ENCODE assay signal across 11 cellular contexts in genomic region chr6:11731423-11731822, GRCh38. TPM values are rescaled to one million over a fixed set of nuclear protein-coding genes. Genes with fewer than 3 reads are reported as not detected.
DNase-seq lines count a peak whose midpoint lies in the region; ATAC-seq and TF ChIP-seq lines count a peak whose summit lies in the region.
"Had no signal": no experiment of that assay in that cellular context is flagged by ENCODE, and none has a peak within 500 bp of the region (broad histone marks: within the 10 kb centered on the region; RNA-seq: fewer than 3 reads in every experiment).

No MANE protein-coding gene starts in this region.

- TF ChIP-seq CTCF in tibial artery (IDR thresholded peaks at IDR 0.05) (no peak), HFFc6 (IDR thresholded peaks at IDR 0.05) (no peak)

- H3K4me2 ChIP-seq in mesenchymal stem cell (ENCODE audit: low read length, poor library complexity, severe bottlenecking), result no peak overlapping the region

- no peak overlapping the region for H2BK12ac ChIP-seq in mesenchymal stem cell (ENCODE audit: low read length in 2 of 2)

- peaks cover 61% of the 10 kb centered on the region for H3K4me1 Mint-ChIP-seq in activated naive CD4-positive, alpha-beta T cell treated with anti-CD3 and anti-CD28 coated beads, Interleukin-2, amount 10 ng/mL, durations not matched to agents 7 days and 5 days
- H3K4me1 Mint-ChIP-seq in activated T-helper 2 cell treated with anti-CD3 and anti-CD28 coated beads, Interferon-gamma antibody, Interleukin-2, Interleukin-4, amounts not matched to agents 10 μg/mL and 5 μg/mL and 100 μg/mL, durations not matched to agents 14 hours and 24 hours and 36 hours (ENCODE audit: low read depth), result peaks cover 60% of the 10 kb centered on the region
- H3K4me1 Mint-ChIP-seq in HFFc6 (ENCODE audit: low read depth), result no peaks in the 10 kb centered on the region

- no peak overlapping the region for H3K18ac ChIP-seq in mesenchymal stem cell (ENCODE audit: low read depth in 1 of 2, low read length in 2 of 2)

- no peak overlapping the region for H2AK5ac ChIP-seq in mesenchymal stem cell (ENCODE audit: low read length, severe bottlenecking)

- peaks cover 13 to 17% of the 10 kb centered on the region in 2 donors for H3K9me3 Mint-ChIP-seq in activated naive CD4-positive, alpha-beta T cell treated with anti-CD3 and anti-CD28 coated beads, Interleukin-2, amount 50 U/mL, for 72 hours
- peaks cover 3% of the 10 kb centered on the region for H3K9me3 Mint-ChIP-seq in activated naive CD4-positive, alpha-beta T cell treated with anti-CD3 and anti-CD28 coated beads, Interleukin-2, amount 10 ng/mL, durations not matched to agents 7 days and 5 days
- no peaks in the 10 kb centered on the region for H3K9me3 Mint-ChIP-seq in activated T-helper 2 cell treated with anti-CD3 and anti-CD28 coated beads, Interferon-gamma antibody, Interleukin-2, Interleukin-4, amounts not matched to agents 10 μg/mL and 5 μg/mL and 100 μg/mL, durations not matched to agents 14 hours and 24 hours and 36 hours
- H3K9me3 Mint-ChIP-seq in HFFc6, result no peaks in the 10 kb centered on the region
- H3K9me3 Mint-ChIP-seq: IgD-negative memory B cell had no signal

- DNase-seq in activated naive CD4-positive, alpha-beta T cell treated with anti-CD3 and anti-CD28 coated beads, Interleukin-2, amount 50 U/mL, for 72 hours (ENCODE audit: low spot score in 2 of 2), result no peak
- DNase-seq in activated naive CD4-positive, alpha-beta T cell treated with anti-CD3 and anti-CD28 coated beads, Interleukin-2, amount 10 ng/mL, durations not matched to agents 7 days and 5 days, result no peak
- no peak for DNase-seq in activated T-helper 2 cell treated with anti-CD3 and anti-CD28 coated beads, Interferon-gamma antibody, Interleukin-2, Interleukin-4, amounts not matched to agents 10 μg/mL and 5 μg/mL and 100 μg/mL, durations not matched to agents 14 hours and 24 hours and 36 hours (ENCODE audit: low spot score)
- DNase-seq in mesenchymal stem cell (peak; percentile 33), tibial artery (no peak), KG1 (lab: John Stamatoyannopoulos, UW) (no peak), HFFc6 (no peak), SW480 (ENCODE audit: low spot score) (no peak)

- ATAC-seq in activated naive CD4-positive, alpha-beta T cell treated with anti-CD3 and anti-CD28 coated beads, Interleukin-2, amount 50 U/mL, for 72 hours, result no peak

- no peak overlapping the region for H3K23ac ChIP-seq in mesenchymal stem cell (ENCODE audit: low read length in 2 of 2)

- peak overlapping the region in 1 of 2 experiments; percentile 3 for H3K4me3 ChIP-seq in mesenchymal stem cell (ENCODE audit: insufficient read depth in 1 of 2, low read depth in 1 of 2, low read length in 2 of 2)
- H3K4me3 ChIP-seq in tibial artery, result peak overlapping the region in 1 of 2 donors; percentile 1

- no peaks in the 10 kb centered on the region for H3K27me3 Mint-ChIP-seq in activated naive CD4-positive, alpha-beta T cell treated with anti-CD3 and anti-CD28 coated beads, Interleukin-2, amount 10 ng/mL, durations not matched to agents 7 days and 5 days
- H3K27me3 Mint-ChIP-seq in activated T-helper 2 cell treated with anti-CD3 and anti-CD28 coated beads, Interferon-gamma antibody, Interleukin-2, Interleukin-4, amounts not matched to agents 10 μg/mL and 5 μg/mL and 100 μg/mL, durations not matched to agents 14 hours and 24 hours and 36 hours (ENCODE audit: low read depth), result peaks cover 5% of the 10 kb centered on the region
- H3K27me3 Mint-ChIP-seq in HFFc6 (ENCODE audit: insufficient read depth), result peaks cover 6% of the 10 kb centered on the region

- CTCF ChIA-PET in activated naive CD4-positive, alpha-beta T cell treated with anti-CD3 and anti-CD28 coated beads, Interleukin-2, amount 10 ng/mL, durations not matched to agents 7 days and 5 days (lab: Charles Lee), result interaction anchor here (0.6 to 1.8 kb wide), 7 partner anchors 9 to 277 kb away, joined by 3 to 6 read pairs (median 3); no protein-coding TSS in a partner anchor

- no peak overlapping the region for H3K14ac ChIP-seq in mesenchymal stem cell (ENCODE audit: low read length in 2 of 2)

- H2BK15ac ChIP-seq in mesenchymal stem cell (ENCODE audit: low read depth, poor library complexity, severe bottlenecking), result no peak overlapping the region

- H3K27ac ChIP-seq in mesenchymal stem cell (ENCODE audit: low read length, poor library complexity, severe bottlenecking) (no peak overlapping the region), tibial artery (peak overlapping the region; percentile 76 to 77)
- H3K27ac ChIP-seq: epithelial cell of prostate had no signal

- H3K4me3 Mint-ChIP-seq in activated naive CD4-positive, alpha-beta T cell treated with anti-CD3 and anti-CD28 coated beads, Interleukin-2, amount 10 ng/mL, durations not matched to agents 7 days and 5 days, result no peak overlapping the region
- H3K4me3 Mint-ChIP-seq in activated T-helper 2 cell treated with anti-CD3 and anti-CD28 coated beads, Interferon-gamma antibody, Interleukin-2, Interleukin-4, amounts not matched to agents 10 μg/mL and 5 μg/mL and 100 μg/mL, durations not matched to agents 14 hours and 24 hours and 36 hours (ENCODE audit: low read depth), result no peak overlapping the region
- H3K4me3 Mint-ChIP-seq in HFFc6, result no peak overlapping the region

- H3K27ac Mint-ChIP-seq in activated naive CD4-positive, alpha-beta T cell treated with anti-CD3 and anti-CD28 coated beads, Interleukin-2, amount 50 U/mL, for 72 hours, result peak overlapping the region; percentile 88 to 93
- H3K27ac Mint-ChIP-seq in activated naive CD4-positive, alpha-beta T cell treated with anti-CD3 and anti-CD28 coated beads, Interleukin-2, amount 10 ng/mL, durations not matched to agents 7 days and 5 days, result no peak overlapping the region
- peak overlapping the region; percentile 73 for H3K27ac Mint-ChIP-seq in activated T-helper 2 cell treated with anti-CD3 and anti-CD28 coated beads, Interferon-gamma antibody, Interleukin-2, Interleukin-4, amounts not matched to agents 10 μg/mL and 5 μg/mL and 100 μg/mL, durations not matched to agents 14 hours and 24 hours and 36 hours
- H3K27ac Mint-ChIP-seq in HFFc6, result no peak overlapping the region
- H3K27ac Mint-ChIP-seq: IgD-negative memory B cell had no signal

- H3K79me1 ChIP-seq in mesenchymal stem cell (replicated peaks; ENCODE audit: low read length, poor library complexity, severe bottlenecking), result no peaks in the 10 kb centered on the region

- H3K4me1 ChIP-seq in mesenchymal stem cell (ENCODE audit: control insufficient read depth, insufficient read depth, low read depth, low read length), result peaks cover 1% of the 10 kb centered on the region
- H3K4me1 ChIP-seq in tibial artery, result peaks cover 0 to 23% (median 21%) of the 10 kb centered on the region in 4 donors

- H3K36me3 ChIP-seq in mesenchymal stem cell (ENCODE audit: control insufficient read depth in 1 of 2, insufficient read depth in 2 of 2, low read depth in 1 of 2, low read length in 2 of 2) (peaks cover 0 to 51% of the 10 kb centered on the region in 2 experiments), tibial artery (no peaks in the 10 kb centered on the region)

- peak overlapping the region; percentile 48 for H3K9ac ChIP-seq in mesenchymal stem cell (ENCODE audit: low read length)

- peaks cover 31 to 38% of the 10 kb centered on the region in 2 donors for H3K36me3 Mint-ChIP-seq in activated naive CD4-positive, alpha-beta T cell treated with anti-CD3 and anti-CD28 coated beads, Interleukin-2, amount 50 U/mL, for 72 hours
- peaks cover 5% of the 10 kb centered on the region for H3K36me3 Mint-ChIP-seq in activated naive CD4-positive, alpha-beta T cell treated with anti-CD3 and anti-CD28 coated beads, Interleukin-2, amount 10 ng/mL, durations not matched to agents 7 days and 5 days
- no peaks in the 10 kb centered on the region for H3K36me3 Mint-ChIP-seq in activated T-helper 2 cell treated with anti-CD3 and anti-CD28 coated beads, Interferon-gamma antibody, Interleukin-2, Interleukin-4, amounts not matched to agents 10 μg/mL and 5 μg/mL and 100 μg/mL, durations not matched to agents 14 hours and 24 hours and 36 hours (ENCODE audit: low read depth)
- no peaks in the 10 kb centered on the region for H3K36me3 Mint-ChIP-seq in HFFc6 (ENCODE audit: low read depth)
- H3K36me3 Mint-ChIP-seq: naive B cell had no signal

- H3K9me3 ChIP-seq in mesenchymal stem cell (ENCODE audit: control insufficient read depth, low read length), result no peaks in the 10 kb centered on the region
- H3K9me3 ChIP-seq in tibial artery, result no peaks in the 10 kb centered on the region

- H4K8ac ChIP-seq in mesenchymal stem cell (ENCODE audit: low read length), result no peak overlapping the region

- H2AFZ ChIP-seq in mesenchymal stem cell (ENCODE audit: low read depth, low read length), result no peak overlapping the region

- intact Hi-C loops in activated T-helper 2 cell treated with anti-CD3 and anti-CD28 coated beads, Interferon-gamma antibody, Interleukin-2, Interleukin-4, amounts not matched to agents 10 μg/mL and 5 μg/mL and 100 μg/mL, durations not matched to agents 14 hours and 24 hours and 36 hours (cut with micrococcal nuclease), result no loop called here
- intact Hi-C loops in tibial artery (cut with DNase I; ENCODE audit: low total_unique reads), result loop anchor here (5.0 kb wide), 1 partner anchor 36 kb away; no protein-coding TSS in a partner anchor

- H3K4ac ChIP-seq in mesenchymal stem cell (ENCODE audit: low read depth in 1 of 2, low read length in 2 of 2), result no peak overlapping the region

- H2BK120ac ChIP-seq in mesenchymal stem cell (ENCODE audit: low read depth, low read length), result no peak overlapping the region

- WGBS in mesenchymal stem cell, result 71% methylated on average over 3 of the region's 3 CpGs

- no peak overlapping the region for H2BK5ac ChIP-seq in mesenchymal stem cell (ENCODE audit: low read depth, low read length, poor library complexity, severe bottlenecking)

- H3K27me3 ChIP-seq in mesenchymal stem cell (ENCODE audit: control insufficient read depth in 1 of 2, insufficient read depth in 1 of 2, low read length in 2 of 2) (no peaks in the 10 kb centered on the region), tibial artery (no peaks in the 10 kb centered on the region)

- H4K91ac ChIP-seq in mesenchymal stem cell (ENCODE audit: low read length), result no peak overlapping the region

RNA-seq across cellular contexts. Expression of gene ADTRP, which starts 47.2 kb away (rescaled TPM):
- total RNA-seq in activated naive CD4-positive, alpha-beta T cell treated with anti-CD3 and anti-CD28 coated beads, Interleukin-2, amount 50 U/mL, for 72 hours, result 10 to 100 TPM; 33.5 to 75.2 TPM
- 0.67 and 1.6 TPM in 2 replicates for total RNA-seq in activated T-helper 2 cell treated with anti-CD3 and anti-CD28 coated beads, Interferon-gamma antibody, Interleukin-2, Interleukin-4, amounts not matched to agents 10 μg/mL and 5 μg/mL and 100 μg/mL, durations not matched to agents 14 hours and 24 hours and 36 hours
- polyA plus RNA-seq in mesenchymal stem cell (2013, experiment 1 of 2), result 1.4 TPM
- polyA plus RNA-seq in mesenchymal stem cell (2013, experiment 2 of 2), result 0.81 TPM
- under 1 TPM; 0.24 to 0.99 (median 0.84) TPM for total RNA-seq in HFFc6 (2021; fragmentation: NEBNext Ultra II Directional; extraction: Animal tissue kit (Norgen Biotek cat#: 25700))

Comparison
In these comparisons a context has a peak if more than half of its experiments do, and no peak if none do; other contexts are left out.
1. H3K27ac Mint-ChIP-seq: peak in activated naive CD4-positive, alpha-beta T cell treated with anti-CD3 and anti-CD28 coated beads, Interleukin-2, amount 50 U/mL, for 72 hours (2 of 2) and activated T-helper 2 cell treated with anti-CD3 and anti-CD28 coated beads, Interferon-gamma antibody, Interleukin-2, Interleukin-4, amounts not matched to agents 10 μg/mL and 5 μg/mL and 100 μg/mL, durations not matched to agents 14 hours and 24 hours and 36 hours (single experiment); none in activated naive CD4-positive, alpha-beta T cell treated with anti-CD3 and anti-CD28 coated beads, Interleukin-2, amount 10 ng/mL, durations not matched to agents 7 days and 5 days (single experiment) and HFFc6 (single experiment).
2. RNA of gene ADTRP, which starts 47.2 kb away (total RNA-seq): 33.5 to 75.2 TPM in activated naive CD4-positive, alpha-beta T cell treated with anti-CD3 and anti-CD28 coated beads, Interleukin-2, amount 50 U/mL, for 72 hours; 0.67 to 1.6 TPM in activated T-helper 2 cell treated with anti-CD3 and anti-CD28 coated beads, Interferon-gamma antibody, Interleukin-2, Interleukin-4, amounts not matched to agents 10 μg/mL and 5 μg/mL and 100 μg/mL, durations not matched to agents 14 hours and 24 hours and 36 hours and 0.24 to 0.99 TPM in HFFc6; every median in the first group is over 10 times any median in the second.